In genomic region chr2:145813481-145813880, GRCh38 we compare ENCODE assay signal across 14 cellular contexts.
"Had no signal": no experiment of that assay in that cellular context is flagged by ENCODE, and none has a peak within 500 bp of the region (broad histone marks: within the 10 kb centered on the region; RNA-seq: fewer than 3 reads in every experiment).

No MANE protein-coding gene starts in this region.

- H3K36me3 ChIP-seq: esophagus squamous epithelium, neutrophil, right lobe of liver, upper lobe of left lung had no signal

- H3K4me3 ChIP-seq: esophagus squamous epithelium, psoas muscle, right lobe of liver, upper lobe of left lung had no signal

- ATAC-seq: foreskin keratinocyte, left lobe of liver, psoas muscle, right lobe of liver had no signal

- H3K4me2 ChIP-seq: SK-N-SH had no signal

- H3K27me3 ChIP-seq: esophagus squamous epithelium, foreskin keratinocyte, neutrophil, right lobe of liver, upper lobe of left lung had no signal

- H3K4me1 ChIP-seq: esophagus squamous epithelium, foreskin keratinocyte, psoas muscle, right lobe of liver had no signal

- H3K9me3 ChIP-seq: esophagus squamous epithelium, neutrophil, psoas muscle, right lobe of liver, SK-N-SH, upper lobe of left lung had no signal

- H3K27ac ChIP-seq: esophagus squamous epithelium, foreskin keratinocyte, neutrophil, psoas muscle, right lobe of liver, upper lobe of left lung had no signal

- DNase-seq: activated CD4-positive, alpha-beta T cell treated with anti-CD3 and anti-CD28 coated beads for 48 hours; activated CD8-positive, alpha-beta memory T cell treated with anti-CD3 and anti-CD28 coated beads for 24 hours; activated naive CD4-positive, alpha-beta T cell treated with anti-CD3 and anti-CD28 coated beads for 36 hours; esophagus squamous epithelium; foreskin keratinocyte; midbrain; psoas muscle; right lobe of liver; SK-N-SH; stimulated activated CD4-positive, alpha-beta T cell treated with anti-CD3 and anti-CD28 coated beads, Interleukin-4, amount 100 ng/mL, for 24 hours; T-helper 1 cell; upper lobe of left lung had no signal
